Comparison of ENCODE assay signal across 24 cellular contexts in the genomic region with DNA sequence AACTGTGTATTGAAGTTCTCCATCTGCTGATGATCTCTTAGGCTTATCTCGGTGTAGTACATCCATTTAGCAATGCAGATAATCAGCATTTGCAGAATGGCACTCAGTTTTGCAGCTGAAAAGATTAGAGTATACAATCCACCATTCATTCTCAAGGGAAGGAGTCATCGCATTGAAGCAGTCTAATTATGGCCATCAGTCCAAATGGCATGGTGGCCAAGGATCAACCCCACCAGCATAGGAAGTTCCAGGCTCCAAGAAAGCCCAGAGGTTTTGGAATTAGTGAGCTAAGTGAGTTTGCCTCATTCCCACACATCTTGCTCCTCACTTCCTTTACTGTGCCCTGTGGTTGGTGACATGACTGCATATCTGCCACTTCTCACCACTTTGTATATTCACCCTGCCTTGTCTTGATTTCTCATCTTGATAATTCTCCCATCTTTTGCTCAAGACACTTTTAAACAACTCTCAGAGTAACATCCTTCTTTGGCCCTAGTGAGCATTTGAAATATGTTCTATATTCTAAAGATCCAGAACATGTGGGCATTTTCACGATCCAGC.
A peak's percentile ranks its signal among the peaks of the same experiment; 100 is the strongest.
DNase-seq lines count a peak whose midpoint lies in the region; FAIRE-seq and TF ChIP-seq lines count a peak whose summit lies in the region.
"Had no signal": no experiment of that assay in that cellular context is flagged by ENCODE, and none has a peak within 500 bp of the region (broad histone marks: within the 10 kb centered on the region; RNA-seq: fewer than 3 reads in every experiment).

No MANE protein-coding gene starts in this region.

- H3K18ac ChIP-seq in mesendoderm (ENCODE audit: low read length) (no peak overlapping the region), trophoblast cell (ENCODE audit: low read length) (no peak overlapping the region)

- peak; percentile 82 for FAIRE-seq in bronchial epithelial cell (lab: Jason Lieb, UNC)
- FAIRE-seq: A549, D721Med, G401.6, GM12891, GM19239 had no signal

- no peak overlapping the region for H3K56ac ChIP-seq in mesendoderm (ENCODE audit: low read length)

- H3K27me3 ChIP-seq in bronchial epithelial cell (ENCODE audit: control insufficient read depth, insufficient read depth, low read length), result no peaks in the 10 kb centered on the region
- no peaks in the 10 kb centered on the region for H3K27me3 ChIP-seq in mesendoderm (ENCODE audit: insufficient read depth, low read length, poor library complexity)
- no peaks in the 10 kb centered on the region for H3K27me3 ChIP-seq in trophoblast cell (ENCODE audit: insufficient read depth, low read length)
- no peaks in the 10 kb centered on the region for H3K27me3 ChIP-seq in transverse colon
- H3K27me3 ChIP-seq: BE2C, BLaER1 had no signal

- TF ChIP-seq EP300 in transverse colon (IDR thresholded peaks at IDR 0.05; ENCODE audit: low read depth), result no peak

- H2AFZ ChIP-seq in trophoblast cell (ENCODE audit: insufficient read depth, low read length, poor library complexity), result no peak overlapping the region

- no peak overlapping the region for H3K14ac ChIP-seq in trophoblast cell (ENCODE audit: low read length)

- no peak overlapping the region for H2BK15ac ChIP-seq in mesendoderm (replicated peaks; ENCODE audit: low read depth)

- H2BK12ac ChIP-seq in trophoblast cell (ENCODE audit: low read length), result no peak overlapping the region

- H4K12ac ChIP-seq in trophoblast cell (ENCODE audit: low read depth, low read length), result no peak overlapping the region

- H2AK5ac ChIP-seq in mesendoderm (ENCODE audit: low read length) (no peak overlapping the region), trophoblast cell (ENCODE audit: low read length) (no peak overlapping the region)

- intact Hi-C loops in transverse colon (cut with DNase I; ENCODE audit: low total_unique reads), result no loop called here

- in situ Hi-C loops in transverse colon (cut with MboI; ENCODE audit: low pct_ligation_motif_present in 1 of 4, low pct_unique_long_range_greater_than_20kb in 1 of 4, low sequenced_read_pairs in 3 of 4), result no loop called here

- no peak overlapping the region for H4K8ac ChIP-seq in mesendoderm (ENCODE audit: low read depth, low read length)
- H4K8ac ChIP-seq in trophoblast cell (ENCODE audit: low read depth, low read length), result no peak overlapping the region

- H3K4ac ChIP-seq in mesendoderm (ENCODE audit: low read depth, low read length), result no peak overlapping the region
- no peak overlapping the region for H3K4ac ChIP-seq in trophoblast cell (ENCODE audit: low read depth, low read length)

- no peaks in the 10 kb centered on the region for H3K79me1 ChIP-seq in mesendoderm (ENCODE audit: low read length)
- no peaks in the 10 kb centered on the region for H3K79me1 ChIP-seq in trophoblast cell (ENCODE audit: low read length)

- H3K27ac ChIP-seq in mesendoderm (ENCODE audit: low read depth, low read length) (no peak overlapping the region), trophoblast cell (ENCODE audit: low read depth, low read length) (no peak overlapping the region), transverse colon (no peak overlapping the region)
- H3K27ac ChIP-seq: 22Rv1, A549, BLaER1 had no signal

- H3K36me3 ChIP-seq in bronchial epithelial cell (ENCODE audit: control insufficient read depth, insufficient read depth, low read length) (no peaks in the 10 kb centered on the region), mesendoderm (ENCODE audit: control insufficient read depth, insufficient read depth, low read length) (no peaks in the 10 kb centered on the region), trophoblast cell (ENCODE audit: control insufficient read depth in 1 of 2, insufficient read depth in 2 of 2, low read length in 2 of 2) (no peaks in the 10 kb centered on the region), transverse colon (no peaks in the 10 kb centered on the region)
- H3K36me3 ChIP-seq: BE2C, BLaER1 had no signal

- H3K4me1 ChIP-seq in mesendoderm (ENCODE audit: control insufficient read depth, low read depth, low read length), result no peaks in the 10 kb centered on the region
- no peaks in the 10 kb centered on the region for H3K4me1 ChIP-seq in trophoblast cell (ENCODE audit: control insufficient read depth in 1 of 2, insufficient read depth in 2 of 2, low read length in 2 of 2)
- no peaks in the 10 kb centered on the region for H3K4me1 ChIP-seq in transverse colon
- H3K4me1 ChIP-seq: A549, BE2C, BLaER1, Caco-2 had no signal

- no CpG with 5 or more reads among the region's 3 CpGs for WGBS in mesendoderm (ENCODE audit: extremely low coverage, insufficient coverage, low lambda C conversion rate)
- no CpG with 5 or more reads among the region's 3 CpGs for WGBS in trophoblast cell (ENCODE audit: extremely low coverage, insufficient coverage, insufficient read length)
- 75 to 77% methylated on average over 2 to 3 of the region's 3 CpGs for WGBS in transverse colon (ENCODE audit: low coverage in 1 of 2), 2 donors

- no peak for TF ChIP-seq POLR2A in transverse colon (IDR thresholded peaks at IDR 0.05)

- no peak overlapping the region for H3K9ac ChIP-seq in mesendoderm (ENCODE audit: low read length)
- no peak overlapping the region for H3K9ac ChIP-seq in trophoblast cell (ENCODE audit: low read length)
- H3K9ac ChIP-seq: BLaER1 had no signal

- no peak overlapping the region for H3K4me3 ChIP-seq in bronchial epithelial cell (ENCODE audit: low read depth, low read length)
- H3K4me3 ChIP-seq in mesendoderm (ENCODE audit: low read length), result no peak overlapping the region
- H3K4me3 ChIP-seq in trophoblast cell (ENCODE audit: low read depth, low read length), result no peak overlapping the region
- H3K4me3 ChIP-seq in transverse colon, result no peak overlapping the region
- H3K4me3 ChIP-seq: A549, BLaER1 had no signal

- no peak overlapping the region for H4K5ac ChIP-seq in mesendoderm (ENCODE audit: low read length)

- H3K9me3 ChIP-seq in trophoblast cell (ENCODE audit: insufficient read depth, low read depth, low read length) (no peaks in the 10 kb centered on the region), transverse colon (no peaks in the 10 kb centered on the region)
- H3K9me3 ChIP-seq: A549, BE2C, BLaER1, Caco-2 had no signal

- no peak overlapping the region for H2BK5ac ChIP-seq in mesendoderm (ENCODE audit: low read length)
- no peak overlapping the region for H2BK5ac ChIP-seq in trophoblast cell (ENCODE audit: low read depth, low read length, poor library complexity)

- H4K91ac ChIP-seq in trophoblast cell (ENCODE audit: low read depth, low read length), result no peak overlapping the region

- no peak overlapping the region for H2BK120ac ChIP-seq in mesendoderm (ENCODE audit: low read depth, low read length)
- no peak overlapping the region for H2BK120ac ChIP-seq in trophoblast cell (ENCODE audit: insufficient read depth, low read length, poor library complexity)

- peak; percentile 13 for DNase-seq in NCI-H82 (lab: John Stamatoyannopoulos, UW)
- no peak for DNase-seq in NCI-H82 treated with DMSO at 0.1 percent for 48 hours (lab: John Stamatoyannopoulos, UW; ENCODE audit: unreplicated experiment)
- no peak for DNase-seq in bronchial epithelial cell (ENCODE audit: low read depth)
- DNase-seq in mesendoderm, result peak; percentile 3
- peak; percentile 66 to 76 for DNase-seq in trophoblast cell
- DNase-seq in SKM-1 (lab: John Stamatoyannopoulos, UW; ENCODE audit: unreplicated experiment), result no peak
- no peak for DNase-seq in NCI-H2029 (lab: John Stamatoyannopoulos, UW)
- DNase-seq in transverse colon, result no peak
- DNase-seq: BE2C; C1 segment of cervical spinal cord; Caco-2; Calu3; CD4-positive, alpha-beta memory T cell; CD4-positive, CD25-positive, alpha-beta regulatory T cell; CD8-positive, alpha-beta memory T cell; DMS79 treated with DMSO at 0.1 percent for 48 hours; GF-D8 had no signal

- H3K79me2 ChIP-seq in mesendoderm (ENCODE audit: control insufficient read depth, insufficient read depth, low read length) (no peaks in the 10 kb centered on the region), trophoblast cell (ENCODE audit: control insufficient read depth, insufficient read depth, low read length, poor library complexity) (no peaks in the 10 kb centered on the region)

- no peak overlapping the region for H3K4me2 ChIP-seq in mesendoderm (ENCODE audit: low read length)
- no peak overlapping the region for H3K4me2 ChIP-seq in trophoblast cell (ENCODE audit: low read length)
- H3K4me2 ChIP-seq: A549, BLaER1 had no signal

- TF ChIP-seq CTCF in bronchial epithelial cell (IDR thresholded peaks at IDR 0.05; ENCODE audit: insufficient read depth, low read length, severe bottlenecking) (no peak), transverse colon (IDR thresholded peaks at IDR 0.05) (no peak)

- H3K23ac ChIP-seq in mesendoderm (ENCODE audit: low read length), result no peak overlapping the region
- H3K23ac ChIP-seq in trophoblast cell (ENCODE audit: low read length), result no peak overlapping the region

Comparison
In these comparisons a context has a peak if more than half of its experiments do, and no peak if none do; other contexts are left out.
1. DNase-seq: peak in NCI-H82 (single experiment), mesendoderm (single experiment) and trophoblast cell (2 of 2); none in NCI-H82 treated with DMSO at 0.1 percent for 48 hours (single experiment), bronchial epithelial cell (single experiment), SKM-1 (single experiment), NCI-H2029 (single experiment) and transverse colon (single experiment).